ENCODE assay signal across 20 cellular contexts in genomic region chr18:49277395-49278036, GRCh38.
DNase-seq lines count a peak whose midpoint lies in the region; ATAC-seq and TF ChIP-seq lines count a peak whose summit lies in the region.
"Had no signal": no experiment of that assay in that cellular context is flagged by ENCODE, and none has a peak within 500 bp of the region (broad histone marks: within the 10 kb centered on the region; RNA-seq: fewer than 3 reads in every experiment).

No MANE protein-coding gene starts in this region.

- no peaks in the 10 kb centered on the region for H3K9me3 ChIP-seq in trophoblast cell (ENCODE audit: insufficient read depth, low read depth, low read length)
- no peaks in the 10 kb centered on the region for H3K9me3 ChIP-seq in A673 (ENCODE audit: low read depth, low read length, poor library complexity, severe bottlenecking)

- H3K14ac ChIP-seq in trophoblast cell (ENCODE audit: low read length) = no peak overlapping the region

- no peaks in the 10 kb centered on the region for H3K79me2 ChIP-seq in trophoblast cell (ENCODE audit: control insufficient read depth, insufficient read depth, low read length, poor library complexity)

- no peak overlapping the region for H3K4ac ChIP-seq in trophoblast cell (ENCODE audit: low read depth, low read length)

- H2BK12ac ChIP-seq in trophoblast cell (ENCODE audit: low read length) = no peak overlapping the region

- no peak overlapping the region for H2AK5ac ChIP-seq in trophoblast cell (ENCODE audit: low read length)

- no peak overlapping the region for H3K23ac ChIP-seq in trophoblast cell (ENCODE audit: low read length)

- no peak for ATAC-seq in HG03097 (IDR thresholded peaks at IDR 0.05; ENCODE audit: low FRiP score, unreplicated experiment)

- H3K27me3 ChIP-seq in trophoblast cell (ENCODE audit: insufficient read depth, low read length) (no peaks in the 10 kb centered on the region), A673 (replicated peaks; ENCODE audit: insufficient read depth, low read depth, low read length, poor library complexity) (no peaks in the 10 kb centered on the region)

- H2AFZ ChIP-seq in trophoblast cell (ENCODE audit: insufficient read depth, low read length, poor library complexity) = no peak overlapping the region

- no peak overlapping the region for H3K18ac ChIP-seq in trophoblast cell (ENCODE audit: low read length)

- POLR2A ChIA-PET in A673 (lab: Charles Lee; ENCODE audit: low non-redundant PET) = no interaction called here

- no peak overlapping the region for H3K9ac ChIP-seq in trophoblast cell (ENCODE audit: low read length)

- no peak for TF ChIP-seq CTCF in WI38 (IDR thresholded peaks at IDR 0.05; ENCODE audit: low read depth, low read length)
- no peak for TF ChIP-seq CTCF in A673 (conservative IDR thresholded peaks at IDR 0.05; ENCODE audit: low read depth, low read length)

- H3K36me3 ChIP-seq in trophoblast cell (ENCODE audit: control insufficient read depth in 1 of 2, insufficient read depth in 2 of 2, low read length in 2 of 2) (peaks cover 2% of the 10 kb centered on the region in 2 experiments), A673 (ENCODE audit: insufficient read depth, low read length, poor library complexity, severe bottlenecking) (no peaks in the 10 kb centered on the region)

- WGBS in trophoblast cell (ENCODE audit: extremely low coverage, insufficient coverage, insufficient read length) = no CpG with 5 or more reads among the region's 5 CpGs

- peak; percentile 15 for DNase-seq in GM03348 (ENCODE audit: low spot score)
- peak; percentile 2 for DNase-seq in fibroblast of gingiva (ENCODE audit: low read depth)
- DNase-seq in trophoblast cell = peak; percentile 6 to 67
- DNase-seq in NCI-H774 (lab: John Stamatoyannopoulos, UW) = no peak
- DNase-seq in T-helper 1 cell = no peak
- no peak for DNase-seq in A673 (ENCODE audit: low spot score)
- DNase-seq: activated CD4-positive, alpha-beta T cell treated with anti-CD3 and anti-CD28 coated beads, Interleukin-2, amount 50 U/mL, for 4 hours; activated naive CD8-positive, alpha-beta T cell treated with anti-CD3 and anti-CD28 coated beads for 36 hours; activated T-cell treated with anti-CD3 and anti-CD28 coated beads, Interleukin-2, amount 50 U/mL, for 24 hours; C1 segment of cervical spinal cord; endodermal cell; KG1; naive B cell; NCI-H1105; posterior cingulate gyrus; small intestine; SW 1271 had no signal

- no peak overlapping the region for H4K8ac ChIP-seq in trophoblast cell (ENCODE audit: low read depth, low read length)

- no TSS peak for BruUV-seq in A673 (replicated peaks; lab: Mats Ljungman, UMichigan)

- H2BK120ac ChIP-seq in trophoblast cell (ENCODE audit: insufficient read depth, low read length, poor library complexity) = no peak overlapping the region

- no peak overlapping the region for H3K27ac ChIP-seq in trophoblast cell (ENCODE audit: low read depth, low read length)
- H3K27ac ChIP-seq in A673 (ENCODE audit: low read depth, low read length, poor library complexity, severe bottlenecking) = no peak overlapping the region

- no peaks in the 10 kb centered on the region for H3K79me1 ChIP-seq in trophoblast cell (ENCODE audit: low read length)

- H3K4me3 ChIP-seq in WI38 (ENCODE audit: low read depth, low read length) = peak overlapping the region; percentile 34; the same call in 1 of the 2 replicates
- no peak overlapping the region for H3K4me3 ChIP-seq in trophoblast cell (ENCODE audit: low read depth, low read length)
- H3K4me3 ChIP-seq in A673 (ENCODE audit: low read depth, low read length, poor library complexity, severe bottlenecking) = no peak overlapping the region
- H3K4me3 ChIP-seq: lung had no signal

- peaks cover 0 to 2% of the 10 kb centered on the region in 2 experiments for H3K4me1 ChIP-seq in trophoblast cell (ENCODE audit: control insufficient read depth in 1 of 2, insufficient read depth in 2 of 2, low read length in 2 of 2)
- H3K4me1 ChIP-seq in A673 (ENCODE audit: insufficient read depth, low read length, poor library complexity, severe bottlenecking) = peaks cover 10% of the 10 kb centered on the region

- H4K12ac ChIP-seq in trophoblast cell (ENCODE audit: low read depth, low read length) = no peak overlapping the region

- CTCF ChIA-PET in A673 (lab: Charles Lee) = no interaction called here

- intact Hi-C loops in A673 (cut with micrococcal nuclease; ENCODE audit: unreplicated experiment) = no loop called here

- H2BK5ac ChIP-seq in trophoblast cell (ENCODE audit: low read depth, low read length, poor library complexity) = no peak overlapping the region

- H4K91ac ChIP-seq in trophoblast cell (ENCODE audit: low read depth, low read length) = no peak overlapping the region

- no peak overlapping the region for H3K4me2 ChIP-seq in trophoblast cell (ENCODE audit: low read length)

Comparison
In these comparisons a context has a peak if more than half of its experiments do, and no peak if none do; other contexts are left out.
1. DNase-seq: peak in GM03348 (single experiment), fibroblast of gingiva (single experiment) and trophoblast cell (2 of 2); none in NCI-H774 (single experiment), T-helper 1 cell (0 of 5) and A673 (single experiment).